ENCODE assay signal across 9 cellular contexts in the genomic region with DNA sequence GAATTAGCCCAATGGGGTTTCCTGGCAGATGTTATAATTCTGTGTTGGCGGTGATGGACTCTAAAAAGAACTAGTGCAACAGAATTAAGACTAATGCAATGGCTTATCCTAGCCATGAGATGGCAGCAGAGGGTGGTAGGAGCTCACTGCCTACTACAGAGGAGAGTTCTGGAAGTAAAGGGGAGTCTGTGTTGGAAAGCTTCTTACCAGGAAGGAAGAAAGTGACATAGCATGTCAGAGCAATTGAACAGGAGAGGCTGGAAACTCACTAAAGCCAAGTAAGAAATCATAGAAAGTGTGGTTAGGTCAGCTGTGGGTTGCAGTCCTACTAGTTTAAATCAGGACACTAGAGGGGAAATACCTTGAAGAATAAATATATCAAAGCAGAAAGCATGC. TPM values are rescaled to one million over a fixed set of nuclear protein-coding genes. Genes with fewer than 3 reads are reported as not detected.
DNase-seq lines count a peak whose midpoint lies in the region; ATAC-seq, FAIRE-seq and TF ChIP-seq lines count a peak whose summit lies in the region.
"Had no signal": no experiment of that assay in that cellular context is flagged by ENCODE, and none has a peak within 500 bp of the region (broad histone marks: within the 10 kb centered on the region; RNA-seq: fewer than 3 reads in every experiment).

No MANE protein-coding gene starts in this region.

- H3K79me2 ChIP-seq in K562 (ENCODE audit: control insufficient read depth, insufficient read depth, low read length) = no peaks in the 10 kb centered on the region

- H3K4me2 ChIP-seq in K562 (ENCODE audit: insufficient read depth, low read length) = no peak overlapping the region

- H3K36me3 ChIP-seq in K562 (ENCODE audit: control insufficient read depth, insufficient read depth, low read length) = no peaks in the 10 kb centered on the region

- CTCF ChIA-PET in K562 (lab: Yijun Ruan, JAX; ENCODE audit: low intra/inter-chr PET ratio) = interaction anchor here (1.4 kb wide), 1 partner anchor 773 kb away, joined by 3 read pairs; no protein-coding TSS in a partner anchor

- no peaks in the 10 kb centered on the region for H4K20me1 ChIP-seq in K562 (replicated peaks; ENCODE audit: control insufficient read depth, insufficient read depth, low read length)

- H2AFZ ChIP-seq in K562 (ENCODE audit: low read depth, low read length) = no peak overlapping the region

- no peaks in the 10 kb centered on the region for H3K9me1 ChIP-seq in K562 (ENCODE audit: control insufficient read depth, insufficient read depth, low read length)

- H3K9ac ChIP-seq in K562 (ENCODE audit: insufficient read depth in 1 of 2, low read depth in 2 of 2, low read length in 2 of 2) = no peak overlapping the region

- TF ChIP-seq POLR2A in K562 (conservative IDR thresholded peaks at IDR 0.05) = no peak

- POLR2A ChIA-PET in K562 (lab: Yijun Ruan, JAX) = interaction anchor here (1.0 kb wide), 1 partner anchor 15 kb away, joined by 3 read pairs; no protein-coding TSS in a partner anchor

- BruUV-seq in K562 (replicated peaks; lab: Mats Ljungman, UMichigan) = no TSS peak

- in situ Hi-C loops in K562 (cut with MboI) = no loop called here

- TF ChIP-seq CTCF in K562 (IDR thresholded peaks at IDR 0.05 in 2 of 3, conservative IDR thresholded peaks at IDR 0.05 in 1 of 3; ENCODE audit: insufficient read depth in 2 of 3, low read depth in 1 of 3, low read length in 3 of 3) = peak; percentile 44 to 62 (median 60); a peak in 5 of 6 replicates

- TF ChIP-seq RAD21 in K562 (CRISPR knock-in tag; conservative IDR thresholded peaks at IDR 0.05 in 1 of 2, IDR thresholded peaks at IDR 0.05 in 1 of 2) = peak; percentile 26 to 61; a peak in 3 of 4 replicates

- H3K9me3 ChIP-seq in K562 (replicated peaks; ENCODE audit: control insufficient read depth, insufficient read depth, low read depth, low read length) = no peaks in the 10 kb centered on the region

- H3K4me1 ChIP-seq in K562 (replicated peaks in 1 of 2; ENCODE audit: control insufficient read depth in 2 of 2, insufficient read depth in 2 of 2, low read length in 2 of 2) = no peaks in the 10 kb centered on the region

- no peak for TF ChIP-seq EP300 in K562 (IDR thresholded peaks at IDR 0.05; ENCODE audit: low read length)

- peak; percentile 71 for ATAC-seq in GM19328 (IDR thresholded peaks at IDR 0.05; ENCODE audit: unreplicated experiment)
- peak; percentile 68 for ATAC-seq in HG03108 (IDR thresholded peaks at IDR 0.05; ENCODE audit: unreplicated experiment)
- ATAC-seq in K562 = peak; percentile 86

- FAIRE-seq in K562 (lab: Jason Lieb, UNC) = peak; percentile 74
- FAIRE-seq: A204.1 had no signal

- no peaks in the 10 kb centered on the region for H3K27me3 ChIP-seq in K562 (ENCODE audit: control insufficient read depth in 2 of 2, insufficient read depth in 2 of 2, low read length in 2 of 2)

- no peak overlapping the region for H3K27ac ChIP-seq in K562 (ENCODE audit: extremely low read depth, low read depth, low read length)
- no peak overlapping the region for H3K27ac ChIP-seq in substantia nigra (ENCODE audit: low read depth, low read length, poor library complexity, severe bottlenecking)

- peak; percentile 6 for DNase-seq in DMS153 treated with DMSO at 0.1 percent for 48 hours (lab: John Stamatoyannopoulos, UW; ENCODE audit: unreplicated experiment)
- DNase-seq in DMS153 (lab: John Stamatoyannopoulos, UW) = no peak
- peak; percentile 44 for DNase-seq in NCI-H460 (ENCODE audit: extremely low read depth, low read depth)
- DNase-seq in K562 (ENCODE audit: extremely low read depth in 1 of 4, low spot score in 3 of 4) = peak; percentile 15 to 28 (median 23)
- DNase-seq in iPS DF 4.7 (ENCODE audit: extremely low read depth, low spot score) = peak; percentile 30
- peak in 25 of 49 donors; percentile 0 to 32 (median 2) for DNase-seq in substantia nigra (lab: John Stamatoyannopoulos, UW)

- no peak overlapping the region for H3K4me3 ChIP-seq in K562

- intact Hi-C loops in K562 (cut with micrococcal nuclease) = loop anchor here (2.0 to 10.0 kb wide), 3 partner anchors 175 to 773 kb away; no protein-coding TSS in a partner anchor

- WGBS in K562 (ENCODE audit: insufficient coverage, low coverage, missing lambda C conversion rate) = 0% methylated on average over 1 of the region's 1 CpG

TF ChIP-seq in K562, 482 proteins besides CTCF, POLR2A, EP300 and RAD21:
- no peak for TF ChIP-seq PPARD (CRISPR knock-in tag; IDR thresholded peaks at IDR 0.05)
- no peak for TF ChIP-seq DNMT1 (IDR thresholded peaks at IDR 0.05)
- no peak for TF ChIP-seq ZNF324 (CRISPR knock-in tag; IDR thresholded peaks at IDR 0.05)
- no peak for TF ChIP-seq ZNF217 (CRISPR knock-in tag; IDR thresholded peaks at IDR 0.05)
- peak; percentile 51 for TF ChIP-seq SMC3 (conservative IDR thresholded peaks at IDR 0.05; ENCODE audit: insufficient read depth, low read depth, low read length)
- TF ChIP-seq MAFF (IDR thresholded peaks at IDR 0.05; ENCODE audit: low read length) = no peak
TF ChIP-seq in K562: peak in this region for 1.

RNA-seq across cellular contexts. Expression of gene TRPC5OS, which starts 6.3 kb away (rescaled TPM):
- not detected in 2 replicates for total RNA-seq in NCI-H460 (2014; rRNA removed; shearing (Covaris generic))
- polyA plus RNA-seq in NCI-H460 (2014; cell fraction: nucleus; rRNA removed) = not detected in 2 replicates
- not detected in 2 replicates for total RNA-seq in K562 (2011; cell fraction: chromatin; rRNA removed; ENCODE audit: low replicate concordance)
- total RNA-seq in K562 (2011; cell fraction: nucleolus; rRNA removed) = not detected in 2 replicates
- total RNA-seq in K562 (2011; cell fraction: nucleoplasm; rRNA removed) = not detected in 2 replicates
- total RNA-seq in K562 (2014; rRNA removed) (not detected in 2 replicates), K562 (2014; rRNA removed; fragmentation: Illumina TruSeq; extraction: Trizol) (not detected in 2 replicates), K562 (2015; rRNA removed; fragmentation: Illumina TruSeq; extraction: Trizol) (not detected in 2 replicates), K562 (2021) (not detected in 2 replicates)
- polyA plus RNA-seq in K562 (2011; rRNA removed) (not detected in 2 replicates), K562 (2014; fragmentation: Illumina TruSeq; extraction: Trizol) (not detected in 2 replicates), K562 (2014; fragmentation: Nextera tagmentation; extraction: Ambion mirVana) (not detected), K562 (2014; rRNA removed) (not detected in 2 replicates)
- polyA plus RNA-seq in K562 (2011; cell fraction: cytosol; rRNA removed) = not detected in 2 replicates
- not detected in 2 replicates for polyA plus RNA-seq in K562 (2011; cell fraction: nucleus; rRNA removed)
- not detected in 2 replicates for polyA plus RNA-seq in K562 (2012)
- not detected in 2 replicates for polyA minus RNA-seq in K562 (2011; rRNA and poly(A)+ RNA removed)
- not detected in 2 replicates for polyA minus RNA-seq in K562 (2011; cell fraction: cytosol; rRNA and poly(A)+ RNA removed)
- polyA minus RNA-seq in K562 (2011; cell fraction: nucleus; rRNA and poly(A)+ RNA removed) = not detected in 2 replicates
